9 cellular contexts compared by ENCODE assay signal in the genomic region with DNA sequence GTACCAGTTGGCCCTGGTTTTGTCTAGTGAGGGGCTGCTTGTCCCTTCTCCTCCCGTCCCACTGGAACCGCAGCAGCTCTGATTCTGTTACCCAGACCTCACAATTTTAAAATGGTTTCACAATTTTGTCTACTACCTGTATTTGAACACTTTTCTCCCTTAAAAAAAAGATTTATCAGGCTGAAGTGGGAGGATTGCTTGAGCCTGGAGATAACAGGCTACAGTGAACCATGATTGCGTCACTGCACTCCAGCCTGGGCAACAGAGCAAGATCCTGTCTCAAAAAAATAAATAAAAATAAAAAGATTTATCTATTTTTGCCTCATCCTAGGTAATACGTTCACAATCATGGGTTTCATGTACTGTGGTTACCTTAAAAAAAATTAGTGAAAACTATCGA. TPM values are rescaled to one million over a fixed set of nuclear protein-coding genes. Genes with fewer than 3 reads are reported as not detected.
DNase-seq lines count a peak whose midpoint lies in the region; ATAC-seq and TF ChIP-seq lines count a peak whose summit lies in the region.
"Had no signal": no experiment of that assay in that cellular context is flagged by ENCODE, and none has a peak within 500 bp of the region (broad histone marks: within the 10 kb centered on the region; RNA-seq: fewer than 3 reads in every experiment).

No MANE protein-coding gene starts in this region.

- no peak for DNase-seq in H9
- DNase-seq in WTC11 (ENCODE audit: low spot score), result no peak
- DNase-seq in foreskin keratinocyte, result no peak
- no peak for DNase-seq in sciatic nerve (ENCODE audit: low spot score)
- no peak for DNase-seq in cortex of kidney (lab: John Stamatoyannopoulos, UW)

- peaks cover 15% of the 10 kb centered on the region for H3K23me2 ChIP-seq in H9 (ENCODE audit: insufficient read length, low read depth, low read length, poor library complexity, severe bottlenecking)

- no peak overlapping the region for H3T11ph ChIP-seq in H9 (ENCODE audit: low read length)

- H3K4ac ChIP-seq in H9 (ENCODE audit: low read depth, low read length), result no peak overlapping the region

- ATAC-seq in WTC11 (no peak), foreskin keratinocyte (no peak), GM21576 (IDR thresholded peaks at IDR 0.05; ENCODE audit: unreplicated experiment) (no peak), sciatic nerve (no peak), HG02759 (IDR thresholded peaks at IDR 0.05; ENCODE audit: unreplicated experiment) (no peak)

- POLR2A ChIA-PET in WTC11 (lab: Charles Lee), result interaction anchor here (1.2 kb wide), 1 partner anchor 119 kb away, joined by 3 read pairs; the partner anchor contains the start of gene SIX5

- H3K9me3 Mint-ChIP-seq in H9, result no peaks in the 10 kb centered on the region
- H3K9me3 Mint-ChIP-seq in WTC11, result no peaks in the 10 kb centered on the region

- H3K79me2 ChIP-seq in H9 (ENCODE audit: insufficient read depth, low read length), result no peaks in the 10 kb centered on the region

- H3K27ac ChIP-seq in H9 (ENCODE audit: insufficient read length, low read depth, low read length) (no peak overlapping the region), foreskin keratinocyte (peak overlapping the region; percentile 90), skin epidermis (peak overlapping the region in 20 of 21 experiments; percentile 70 to 97 (median 88))

- H3K14ac ChIP-seq in H9 (ENCODE audit: insufficient read depth, low read length), result no peak overlapping the region

- H3K27me3 ChIP-seq in H9 (ENCODE audit: insufficient read depth, low read length), result no peaks in the 10 kb centered on the region
- H3K27me3 ChIP-seq in foreskin keratinocyte, result no peaks in the 10 kb centered on the region

- H3K4me1 ChIP-seq in H9 (ENCODE audit: insufficient read depth, low read length) (no peaks in the 10 kb centered on the region), foreskin keratinocyte (no peaks in the 10 kb centered on the region)

- no peak overlapping the region for H4K5ac ChIP-seq in H9 (ENCODE audit: insufficient read length, low read depth, low read length)

- peak overlapping the region; percentile 76 for H3K4me2 ChIP-seq in H9 (ENCODE audit: insufficient read depth, insufficient read length, low read length)

- no peak overlapping the region for H2BK15ac ChIP-seq in H9 (ENCODE audit: low read depth, low read length)

- intact Hi-C loops in sciatic nerve (cut with DNase I), result no loop called here

- H3K56ac ChIP-seq in H9 (ENCODE audit: insufficient read length, low read depth, low read length), result no peak overlapping the region

- no peaks in the 10 kb centered on the region for H4K20me1 ChIP-seq in H9 (ENCODE audit: control insufficient read depth, insufficient read depth, insufficient read length)

- H3K36me3 Mint-ChIP-seq in H9 (ENCODE audit: insufficient read depth in 1 of 3, low read depth in 3 of 3) (peaks cover 4 to 7% (median 5%) of the 10 kb centered on the region in 3 experiments; a peak in 4 of 7 replicates), WTC11 (no peaks in the 10 kb centered on the region)

- no peak for TF ChIP-seq CTCF in H9 (conservative IDR thresholded peaks at IDR 0.05)
- TF ChIP-seq CTCF in WTC11 (IDR thresholded peaks at IDR 0.05), result no peak
- no peak for TF ChIP-seq CTCF in foreskin keratinocyte (conservative IDR thresholded peaks at IDR 0.05)

- H2AFZ ChIP-seq in H9 (ENCODE audit: low read length), result no peak overlapping the region

- H3K27ac Mint-ChIP-seq in H9 (peak overlapping the region; percentile 98 to 99 (median 98)), WTC11 (peak overlapping the region; percentile 96)

- no peak overlapping the region for H3K18ac ChIP-seq in H9 (ENCODE audit: insufficient read length, low read depth, low read length)

- no peak overlapping the region for H2BK20ac ChIP-seq in H9 (ENCODE audit: low read depth, low read length, poor library complexity, severe bottlenecking)

- H4K91ac ChIP-seq in H9 (ENCODE audit: insufficient read length, low read depth, low read length), result no peak overlapping the region

- no peak overlapping the region for H3K23ac ChIP-seq in H9 (ENCODE audit: insufficient read length, low read depth, low read length)

- no peak overlapping the region for H2BK12ac ChIP-seq in H9 (ENCODE audit: insufficient read length, low read depth, low read length)

- H3K4me3 ChIP-seq in skin epidermis, result peak overlapping the region in 6 of 7 experiments; percentile 42 to 93 (median 76)

- H2AK5ac ChIP-seq in H9 (ENCODE audit: insufficient read length, low read length), result no peak overlapping the region

- H2BK120ac ChIP-seq in H9 (ENCODE audit: low read depth, low read length, poor library complexity, severe bottlenecking), result no peak overlapping the region

- H3K4me1 Mint-ChIP-seq in H9, result peaks cover 12 to 23% of the 10 kb centered on the region in 2 experiments; a peak in 3 of 4 replicates
- H3K4me1 Mint-ChIP-seq in WTC11, result peaks cover 14% of the 10 kb centered on the region

- H2BK5ac ChIP-seq in H9 (ENCODE audit: insufficient read length, low read length), result no peak overlapping the region

- H3K79me1 ChIP-seq in H9 (ENCODE audit: insufficient read depth, low read depth, low read length, poor library complexity, severe bottlenecking), result no peaks in the 10 kb centered on the region

- H3K4me3 Mint-ChIP-seq in H9, result peak overlapping the region; percentile 87 to 94
- peak overlapping the region; percentile 94 for H3K4me3 Mint-ChIP-seq in WTC11

- H3K9me3 ChIP-seq in H9 (ENCODE audit: control insufficient read depth, low read depth, low read length), result no peaks in the 10 kb centered on the region

- CTCF ChIA-PET in WTC11 (lab: Charles Lee), result interaction anchor here (1.1 to 3.0 kb wide), 4 partner anchors 15 to 190 kb away, joined by 3 to 40 read pairs (median 16); partner anchors contain the start of genes MYPOP and RSPH6A

- H3K9ac ChIP-seq in H9 (ENCODE audit: extremely low read depth, insufficient read length, low read length), result peak overlapping the region; percentile 77

- H4K8ac ChIP-seq in H9 (replicated peaks; ENCODE audit: insufficient read length, low read depth, low read length), result no peak overlapping the region

- H3K27me3 Mint-ChIP-seq in H9 (ENCODE audit: low read depth) (peaks cover 2% of the 10 kb centered on the region; the same call in 1 of the 2 replicates), WTC11 (ENCODE audit: low read depth) (no peaks in the 10 kb centered on the region)

- WGBS in H9 (ENCODE audit: extremely low coverage, insufficient read length, low lambda C conversion rate), result no CpG with 5 or more reads among the region's 5 CpGs

TF ChIP-seq in WTC11, 78 proteins besides CTCF, POLR2A, EP300 and RAD21:
- TF ChIP-seq SOX15 (CRISPR knock-in tag; IDR thresholded peaks at IDR 0.05) (no peak), ZNF121 (CRISPR knock-in tag; IDR thresholded peaks at IDR 0.05) (peak; percentile 70; the same call in 1 of the 2 replicates)

RNA-seq across cellular contexts. Expression of gene IRF2BP1, which starts 1.4 kb away (rescaled TPM):
- 28.2 and 29.3 TPM in 2 replicates for total RNA-seq in H9 (2021)
- total RNA-seq in WTC11 (2021), result 29.8 to 32.3 TPM (median 30.3 TPM) in 3 replicates
- total RNA-seq in foreskin keratinocyte, result 11.2 and 12.9 TPM in 2 replicates
- 10.9 and 11.7 TPM in 2 replicates for polyA plus RNA-seq in foreskin keratinocyte
- 21.0 TPM for total RNA-seq in sciatic nerve

RNA-seq across cellular contexts. Expression of gene MYPOP, which starts 15.1 kb away (rescaled TPM):
- 9.0 and 9.5 TPM in 2 replicates for total RNA-seq in H9 (2021)
- 13.6 to 15.1 TPM (median 14.8 TPM) in 3 replicates for total RNA-seq in WTC11 (2021)
- total RNA-seq in foreskin keratinocyte, result 3.6 and 4.4 TPM in 2 replicates
- polyA plus RNA-seq in foreskin keratinocyte, result 7.1 and 8.1 TPM in 2 replicates
- total RNA-seq in sciatic nerve, result 8.6 TPM

RNA-seq across cellular contexts. Expression of gene FOXA3, which starts 23.2 kb away (rescaled TPM):
- total RNA-seq in H9 (2021) (22.2 and 24.9 TPM in 2 replicates), WTC11 (2021) (20.7 to 24.6 TPM (median 24.2 TPM) in 3 replicates), foreskin keratinocyte (0.04 TPM in 1 of 2 replicates, not detected in the other), sciatic nerve (not detected)
- polyA plus RNA-seq in foreskin keratinocyte, result 0.02 and 0.10 TPM in 2 replicates

RNA-seq across cellular contexts. Expression of gene SYMPK, which starts 24.4 kb away (rescaled TPM):
- total RNA-seq in H9 (2021) (104 and 113 TPM in 2 replicates), WTC11 (2021) (105 to 111 TPM (median 106 TPM) in 3 replicates), foreskin keratinocyte (45.7 and 46.9 TPM in 2 replicates), sciatic nerve (60.9 TPM)
- 54.8 and 55.6 TPM in 2 replicates for polyA plus RNA-seq in foreskin keratinocyte

RNA-seq across cellular contexts. Expression of gene NANOS2, which starts 27.3 kb away (rescaled TPM):
- not detected in 2 replicates for total RNA-seq in H9 (2021)
- 0.13 to 0.18 TPM in 2 of 3 replicates, not detected in the other for total RNA-seq in WTC11 (2021)
- not detected in 2 replicates for total RNA-seq in foreskin keratinocyte
- not detected in 2 replicates for polyA plus RNA-seq in foreskin keratinocyte
- total RNA-seq in sciatic nerve, result not detected
- total RNA-seq: activated CD8-positive, alpha-beta memory T cell treated with anti-CD3 and anti-CD28 coated beads for 36 hours had no signal

Comparison
In these comparisons a context has a peak if more than half of its experiments do, and no peak if none do; other contexts are left out.
1. RNA of gene FOXA3, which starts 23.2 kb away (total RNA-seq): 22.2 to 24.9 TPM in H9 and 20.7 to 24.6 TPM in WTC11; 0.04 TPM in foreskin keratinocyte and not detected in sciatic nerve (single experiment); every median in the first group is over 10 times any median in the second.